ENCODE assay signal across 1 cellular context in the genomic region with DNA sequence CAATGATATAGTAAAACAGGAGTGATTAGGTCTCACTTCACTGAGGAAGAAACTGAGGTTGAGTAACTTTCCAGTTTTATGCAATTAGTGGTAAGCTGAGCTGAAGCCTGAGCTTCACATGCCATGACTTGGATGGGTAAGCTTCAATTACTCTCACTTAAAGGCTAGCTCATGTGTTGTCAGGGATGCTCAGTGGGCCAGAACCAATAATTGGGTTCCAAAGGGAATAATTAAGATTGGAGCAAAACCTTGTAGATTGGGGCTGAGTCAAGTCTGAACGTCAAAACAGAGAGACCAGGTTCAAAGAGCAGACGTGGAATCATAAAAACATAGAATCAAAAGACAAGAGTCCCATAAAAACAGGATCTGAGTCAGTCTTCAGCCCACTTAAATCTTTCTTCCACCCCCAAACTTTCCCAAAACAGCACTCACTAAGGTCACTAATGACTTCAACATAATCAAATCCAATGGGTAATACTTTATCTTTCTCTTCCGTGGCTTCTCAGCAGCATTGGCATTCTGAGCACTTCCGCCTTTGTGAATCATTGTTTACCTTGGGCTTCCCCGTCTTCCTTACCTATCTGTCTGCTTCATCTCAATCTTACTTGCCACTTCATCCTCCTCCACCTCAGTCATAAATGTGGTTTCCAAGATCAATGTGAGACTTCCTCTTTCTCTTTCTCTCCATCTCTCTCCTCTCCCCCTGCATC.
TF ChIP-seq lines count a peak whose summit lies in the region.

No MANE protein-coding gene starts in this region.

TF ChIP-seq in K562, 482 proteins besides CTCF, POLR2A, EP300 and RAD21 (continued from another document and continues in another):
- TF ChIP-seq CBX3 (IDR thresholded peaks at IDR 0.05; ENCODE audit: borderline replicate concordance in 1 of 2, low read length in 2 of 2) (no peak), MTA3 (IDR thresholded peaks at IDR 0.05; ENCODE audit: borderline replicate concordance) (no peak), SIN3B (IDR thresholded peaks at IDR 0.05; ENCODE audit: low read depth) (no peak), CREBBP (IDR thresholded peaks at IDR 0.05; ENCODE audit: low read depth, low read length) (no peak), HNRNPUL1 (IDR thresholded peaks at IDR 0.05; ENCODE audit: low read length) (no peak), SP2 (IDR thresholded peaks at IDR 0.05; ENCODE audit: extremely low read depth, low read depth, low read length, poor library complexity, severe bottlenecking) (no peak), TBL1XR1 (IDR thresholded peaks at IDR 0.05; ENCODE audit: low read length in 2 of 2) (peak in 1 of 2 experiments; percentile 22; a peak in 1 of 4 replicates), SREBF1 (IDR thresholded peaks at IDR 0.05; ENCODE audit: borderline replicate concordance, low read depth, low read length) (no peak), BHLHE40 (IDR thresholded peaks at IDR 0.05; ENCODE audit: low read length) (no peak), SPI1 (IDR thresholded peaks at IDR 0.05; ENCODE audit: borderline replicate concordance, low read depth, low read length) (peak; percentile 94), MCM5 (IDR thresholded peaks at IDR 0.05; ENCODE audit: low read depth) (no peak), ESRRA (IDR thresholded peaks at IDR 0.05; ENCODE audit: borderline replicate concordance, low read depth) (peak; percentile 35; the same call in 1 of the 2 replicates), ELF2 (CRISPR knock-in tag; IDR thresholded peaks at IDR 0.05) (no peak), DPF2 (IDR thresholded peaks at IDR 0.05) (peak; percentile 72), ZFX (CRISPR knock-in tag; IDR thresholded peaks at IDR 0.05) (no peak), FOXM1 (IDR thresholded peaks at IDR 0.05; ENCODE audit: low read depth) (no peak), FOXM1 (CRISPR knock-in tag; IDR thresholded peaks at IDR 0.05; ENCODE audit: low read depth) (no peak), HMG20B (CRISPR knock-in tag; IDR thresholded peaks at IDR 0.05) (no peak), CREM (IDR thresholded peaks at IDR 0.05; ENCODE audit: low read depth) (0 out of 2 replicates have a peak, but pooled peaks have one; percentile 10), JUND (IDR thresholded peaks at IDR 0.05; ENCODE audit: borderline replicate concordance, low read depth, low read length) (peak; percentile 69), JUND (tag; IDR thresholded peaks at IDR 0.05; ENCODE audit: borderline replicate concordance, low read depth, low read length) (peak; percentile 74; the same call in 1 of the 3 replicates), RAD51 (IDR thresholded peaks at IDR 0.05; ENCODE audit: borderline replicate concordance, low read depth) (no peak), ETV6 (IDR thresholded peaks at IDR 0.05; ENCODE audit: borderline replicate concordance in 1 of 2, low read depth in 2 of 2, low read length in 1 of 2) (peak in 1 of 2 experiments; percentile 83; a peak in 2 of 4 replicates), ETV6 (CRISPR knock-in tag; IDR thresholded peaks at IDR 0.05; ENCODE audit: borderline replicate concordance) (no peak), ZNF695 (CRISPR knock-in tag; IDR thresholded peaks at IDR 0.05) (no peak), ZC3H11A (IDR thresholded peaks at IDR 0.05; ENCODE audit: low read depth, low read length) (no peak), SAFB (IDR thresholded peaks at IDR 0.05; ENCODE audit: borderline replicate concordance, low read depth, low read length) (no peak), U2AF2 (optimal IDR thresholded peaks at IDR 0.05; ENCODE audit: low read depth, low read length) (no peak), KAT7 (CRISPR knock-in tag; IDR thresholded peaks at IDR 0.05; ENCODE audit: borderline replicate concordance) (no peak), SLC30A9 (CRISPR knock-in tag; IDR thresholded peaks at IDR 0.05) (no peak), PCBP1 (IDR thresholded peaks at IDR 0.05; ENCODE audit: low read depth, low read length, poor library complexity, severe bottlenecking) (no peak), HMGN3 (IDR thresholded peaks at IDR 0.05; ENCODE audit: borderline replicate concordance, extremely low read depth, insufficient read length, low read depth, low read length) (no peak), KLF16 (IDR thresholded peaks at IDR 0.05) (peak; percentile 45; the same call in 1 of the 2 replicates), CHD1 (IDR thresholded peaks at IDR 0.05; ENCODE audit: low read length) (no peak), BCL6 (CRISPR knock-in tag; IDR thresholded peaks at IDR 0.05) (no peak)
- TF ChIP-seq, protein P1, sequence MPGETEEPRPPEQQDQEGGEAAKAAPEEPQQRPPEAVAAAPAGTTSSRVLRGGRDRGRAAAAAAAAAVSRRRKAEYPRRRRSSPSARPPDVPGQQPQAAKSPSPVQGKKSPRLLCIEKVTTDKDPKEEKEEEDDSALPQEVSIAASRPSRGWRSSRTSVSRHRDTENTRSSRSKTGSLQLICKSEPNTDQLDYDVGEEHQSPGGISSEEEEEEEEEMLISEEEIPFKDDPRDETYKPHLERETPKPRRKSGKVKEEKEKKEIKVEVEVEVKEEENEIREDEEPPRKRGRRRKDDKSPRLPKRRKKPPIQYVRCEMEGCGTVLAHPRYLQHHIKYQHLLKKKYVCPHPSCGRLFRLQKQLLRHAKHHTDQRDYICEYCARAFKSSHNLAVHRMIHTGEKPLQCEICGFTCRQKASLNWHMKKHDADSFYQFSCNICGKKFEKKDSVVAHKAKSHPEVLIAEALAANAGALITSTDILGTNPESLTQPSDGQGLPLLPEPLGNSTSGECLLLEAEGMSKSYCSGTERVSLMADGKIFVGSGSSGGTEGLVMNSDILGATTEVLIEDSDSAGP (CRISPR knock-in tag; IDR thresholded peaks at IDR 0.05): no peak
- TF ChIP-seq, protein P2, sequence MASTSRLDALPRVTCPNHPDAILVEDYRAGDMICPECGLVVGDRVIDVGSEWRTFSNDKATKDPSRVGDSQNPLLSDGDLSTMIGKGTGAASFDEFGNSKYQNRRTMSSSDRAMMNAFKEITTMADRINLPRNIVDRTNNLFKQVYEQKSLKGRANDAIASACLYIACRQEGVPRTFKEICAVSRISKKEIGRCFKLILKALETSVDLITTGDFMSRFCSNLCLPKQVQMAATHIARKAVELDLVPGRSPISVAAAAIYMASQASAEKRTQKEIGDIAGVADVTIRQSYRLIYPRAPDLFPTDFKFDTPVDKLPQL (IDR thresholded peaks at IDR 0.05; ENCODE audit: extremely low read depth, insufficient read length): no peak
- TF ChIP-seq, protein P3, sequence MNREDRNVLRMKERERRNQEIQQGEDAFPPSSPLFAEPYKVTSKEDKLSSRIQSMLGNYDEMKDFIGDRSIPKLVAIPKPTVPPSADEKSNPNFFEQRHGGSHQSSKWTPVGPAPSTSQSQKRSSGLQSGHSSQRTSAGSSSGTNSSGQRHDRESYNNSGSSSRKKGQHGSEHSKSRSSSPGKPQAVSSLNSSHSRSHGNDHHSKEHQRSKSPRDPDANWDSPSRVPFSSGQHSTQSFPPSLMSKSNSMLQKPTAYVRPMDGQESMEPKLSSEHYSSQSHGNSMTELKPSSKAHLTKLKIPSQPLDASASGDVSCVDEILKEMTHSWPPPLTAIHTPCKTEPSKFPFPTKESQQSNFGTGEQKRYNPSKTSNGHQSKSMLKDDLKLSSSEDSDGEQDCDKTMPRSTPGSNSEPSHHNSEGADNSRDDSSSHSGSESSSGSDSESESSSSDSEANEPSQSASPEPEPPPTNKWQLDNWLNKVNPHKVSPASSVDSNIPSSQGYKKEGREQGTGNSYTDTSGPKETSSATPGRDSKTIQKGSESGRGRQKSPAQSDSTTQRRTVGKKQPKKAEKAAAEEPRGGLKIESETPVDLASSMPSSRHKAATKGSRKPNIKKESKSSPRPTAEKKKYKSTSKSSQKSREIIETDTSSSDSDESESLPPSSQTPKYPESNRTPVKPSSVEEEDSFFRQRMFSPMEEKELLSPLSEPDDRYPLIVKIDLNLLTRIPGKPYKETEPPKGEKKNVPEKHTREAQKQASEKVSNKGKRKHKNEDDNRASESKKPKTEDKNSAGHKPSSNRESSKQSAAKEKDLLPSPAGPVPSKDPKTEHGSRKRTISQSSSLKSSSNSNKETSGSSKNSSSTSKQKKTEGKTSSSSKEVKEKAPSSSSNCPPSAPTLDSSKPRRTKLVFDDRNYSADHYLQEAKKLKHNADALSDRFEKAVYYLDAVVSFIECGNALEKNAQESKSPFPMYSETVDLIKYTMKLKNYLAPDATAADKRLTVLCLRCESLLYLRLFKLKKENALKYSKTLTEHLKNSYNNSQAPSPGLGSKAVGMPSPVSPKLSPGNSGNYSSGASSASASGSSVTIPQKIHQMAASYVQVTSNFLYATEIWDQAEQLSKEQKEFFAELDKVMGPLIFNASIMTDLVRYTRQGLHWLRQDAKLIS (CRISPR knock-in tag; IDR thresholded peaks at IDR 0.05): no peak
- TF ChIP-seq, protein P4, sequence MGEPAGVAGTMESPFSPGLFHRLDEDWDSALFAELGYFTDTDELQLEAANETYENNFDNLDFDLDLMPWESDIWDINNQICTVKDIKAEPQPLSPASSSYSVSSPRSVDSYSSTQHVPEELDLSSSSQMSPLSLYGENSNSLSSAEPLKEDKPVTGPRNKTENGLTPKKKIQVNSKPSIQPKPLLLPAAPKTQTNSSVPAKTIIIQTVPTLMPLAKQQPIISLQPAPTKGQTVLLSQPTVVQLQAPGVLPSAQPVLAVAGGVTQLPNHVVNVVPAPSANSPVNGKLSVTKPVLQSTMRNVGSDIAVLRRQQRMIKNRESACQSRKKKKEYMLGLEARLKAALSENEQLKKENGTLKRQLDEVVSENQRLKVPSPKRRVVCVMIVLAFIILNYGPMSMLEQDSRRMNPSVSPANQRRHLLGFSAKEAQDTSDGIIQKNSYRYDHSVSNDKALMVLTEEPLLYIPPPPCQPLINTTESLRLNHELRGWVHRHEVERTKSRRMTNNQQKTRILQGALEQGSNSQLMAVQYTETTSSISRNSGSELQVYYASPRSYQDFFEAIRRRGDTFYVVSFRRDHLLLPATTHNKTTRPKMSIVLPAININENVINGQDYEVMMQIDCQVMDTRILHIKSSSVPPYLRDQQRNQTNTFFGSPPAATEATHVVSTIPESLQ (CRISPR knock-in tag; IDR thresholded peaks at IDR 0.05): no peak
- TF ChIP-seq, protein P5, sequence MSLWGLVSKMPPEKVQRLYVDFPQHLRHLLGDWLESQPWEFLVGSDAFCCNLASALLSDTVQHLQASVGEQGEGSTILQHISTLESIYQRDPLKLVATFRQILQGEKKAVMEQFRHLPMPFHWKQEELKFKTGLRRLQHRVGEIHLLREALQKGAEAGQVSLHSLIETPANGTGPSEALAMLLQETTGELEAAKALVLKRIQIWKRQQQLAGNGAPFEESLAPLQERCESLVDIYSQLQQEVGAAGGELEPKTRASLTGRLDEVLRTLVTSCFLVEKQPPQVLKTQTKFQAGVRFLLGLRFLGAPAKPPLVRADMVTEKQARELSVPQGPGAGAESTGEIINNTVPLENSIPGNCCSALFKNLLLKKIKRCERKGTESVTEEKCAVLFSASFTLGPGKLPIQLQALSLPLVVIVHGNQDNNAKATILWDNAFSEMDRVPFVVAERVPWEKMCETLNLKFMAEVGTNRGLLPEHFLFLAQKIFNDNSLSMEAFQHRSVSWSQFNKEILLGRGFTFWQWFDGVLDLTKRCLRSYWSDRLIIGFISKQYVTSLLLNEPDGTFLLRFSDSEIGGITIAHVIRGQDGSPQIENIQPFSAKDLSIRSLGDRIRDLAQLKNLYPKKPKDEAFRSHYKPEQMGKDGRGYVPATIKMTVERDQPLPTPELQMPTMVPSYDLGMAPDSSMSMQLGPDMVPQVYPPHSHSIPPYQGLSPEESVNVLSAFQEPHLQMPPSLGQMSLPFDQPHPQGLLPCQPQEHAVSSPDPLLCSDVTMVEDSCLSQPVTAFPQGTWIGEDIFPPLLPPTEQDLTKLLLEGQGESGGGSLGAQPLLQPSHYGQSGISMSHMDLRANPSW (CRISPR knock-in tag; IDR thresholded peaks at IDR 0.05): no peak
- TF ChIP-seq, protein P6, sequence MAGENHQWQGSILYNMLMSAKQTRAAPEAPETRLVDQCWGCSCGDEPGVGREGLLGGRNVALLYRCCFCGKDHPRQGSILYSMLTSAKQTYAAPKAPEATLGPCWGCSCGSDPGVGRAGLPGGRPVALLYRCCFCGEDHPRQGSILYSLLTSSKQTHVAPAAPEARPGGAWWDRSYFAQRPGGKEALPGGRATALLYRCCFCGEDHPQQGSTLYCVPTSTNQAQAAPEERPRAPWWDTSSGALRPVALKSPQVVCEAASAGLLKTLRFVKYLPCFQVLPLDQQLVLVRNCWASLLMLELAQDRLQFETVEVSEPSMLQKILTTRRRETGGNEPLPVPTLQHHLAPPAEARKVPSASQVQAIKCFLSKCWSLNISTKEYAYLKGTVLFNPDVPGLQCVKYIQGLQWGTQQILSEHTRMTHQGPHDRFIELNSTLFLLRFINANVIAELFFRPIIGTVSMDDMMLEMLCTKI (IDR thresholded peaks at IDR 0.05; ENCODE audit: partially characterized antibody): no peak
- TF ChIP-seq, protein P7, sequence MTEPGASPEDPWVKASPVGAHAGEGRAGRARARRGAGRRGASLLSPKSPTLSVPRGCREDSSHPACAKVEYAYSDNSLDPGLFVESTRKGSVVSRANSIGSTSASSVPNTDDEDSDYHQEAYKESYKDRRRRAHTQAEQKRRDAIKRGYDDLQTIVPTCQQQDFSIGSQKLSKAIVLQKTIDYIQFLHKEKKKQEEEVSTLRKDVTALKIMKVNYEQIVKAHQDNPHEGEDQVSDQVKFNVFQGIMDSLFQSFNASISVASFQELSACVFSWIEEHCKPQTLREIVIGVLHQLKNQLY (CRISPR knock-in tag; conservative IDR thresholded peaks at IDR 0.05): no peak
- TF ChIP-seq, protein P8, sequence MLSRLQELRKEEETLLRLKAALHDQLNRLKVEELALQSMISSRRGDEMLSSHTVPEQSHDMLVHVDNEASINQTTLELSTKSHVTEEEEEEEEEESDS (CRISPR knock-in tag; IDR thresholded peaks at IDR 0.05): no peak
- TF ChIP-seq, protein P9, sequence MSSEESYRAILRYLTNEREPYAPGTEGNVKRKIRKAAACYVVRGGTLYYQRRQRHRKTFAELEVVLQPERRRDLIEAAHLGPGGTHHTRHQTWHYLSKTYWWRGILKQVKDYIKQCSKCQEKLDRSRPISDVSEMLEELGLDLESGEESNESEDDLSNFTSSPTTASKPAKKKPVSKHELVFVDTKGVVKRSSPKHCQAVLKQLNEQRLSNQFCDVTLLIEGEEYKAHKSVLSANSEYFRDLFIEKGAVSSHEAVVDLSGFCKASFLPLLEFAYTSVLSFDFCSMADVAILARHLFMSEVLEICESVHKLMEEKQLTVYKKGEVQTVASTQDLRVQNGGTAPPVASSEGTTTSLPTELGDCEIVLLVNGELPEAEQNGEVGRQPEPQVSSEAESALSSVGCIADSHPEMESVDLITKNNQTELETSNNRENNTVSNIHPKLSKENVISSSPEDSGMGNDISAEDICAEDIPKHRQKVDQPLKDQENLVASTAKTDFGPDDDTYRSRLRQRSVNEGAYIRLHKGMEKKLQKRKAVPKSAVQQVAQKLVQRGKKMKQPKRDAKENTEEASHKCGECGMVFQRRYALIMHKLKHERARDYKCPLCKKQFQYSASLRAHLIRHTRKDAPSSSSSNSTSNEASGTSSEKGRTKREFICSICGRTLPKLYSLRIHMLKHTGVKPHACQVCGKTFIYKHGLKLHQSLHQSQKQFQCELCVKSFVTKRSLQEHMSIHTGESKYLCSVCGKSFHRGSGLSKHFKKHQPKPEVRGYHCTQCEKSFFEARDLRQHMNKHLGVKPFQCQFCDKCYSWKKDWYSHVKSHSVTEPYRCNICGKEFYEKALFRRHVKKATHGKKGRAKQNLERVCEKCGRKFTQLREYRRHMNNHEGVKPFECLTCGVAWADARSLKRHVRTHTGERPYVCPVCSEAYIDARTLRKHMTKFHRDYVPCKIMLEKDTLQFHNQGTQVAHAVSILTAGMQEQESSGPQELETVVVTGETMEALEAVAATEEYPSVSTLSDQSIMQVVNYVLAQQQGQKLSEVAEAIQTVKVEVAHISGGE (CRISPR knock-in tag; IDR thresholded peaks at IDR 0.05): no peak
